ENCODE assay signal across 11 cellular contexts in the genomic region with DNA sequence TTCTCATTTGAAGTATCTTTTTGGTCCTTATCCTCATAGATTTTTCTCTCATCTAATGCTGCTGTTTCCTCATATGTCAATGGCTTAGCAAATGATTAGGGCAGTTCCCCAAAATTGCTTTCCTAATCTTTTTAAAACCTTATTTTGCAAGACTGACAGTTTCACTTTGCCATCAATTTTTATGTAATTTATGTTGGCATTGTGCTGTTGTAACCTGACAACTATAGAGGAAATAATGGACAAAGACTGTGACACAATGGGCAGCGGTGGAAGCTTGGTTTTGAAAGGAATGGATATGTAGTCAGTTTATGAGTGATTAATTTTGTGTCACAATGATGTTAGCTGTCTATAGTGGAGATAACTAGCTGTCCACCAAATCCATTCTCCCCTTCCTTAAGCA.
"Had no signal": no experiment of that assay in that cellular context is flagged by ENCODE, and none has a peak within 500 bp of the region (broad histone marks: within the 10 kb centered on the region; RNA-seq: fewer than 3 reads in every experiment).

No MANE protein-coding gene starts in this region.

- DNase-seq: activated effector memory CD4-positive, alpha-beta T cell treated with Interleukin-2 at 50 U/mL for 16 hours; activated T-cell treated with anti-CD3 and anti-CD28 coated beads, Interleukin-2, amount 50 U/mL, for 1 hour; amniotic stem cell; hippocampal formation; lower lobe of right lung; midbrain; retina; stimulated activated CD4-positive, alpha-beta T cell treated with anti-CD3 and anti-CD28 coated beads, Interleukin-15, amount 100 ng/mL, for 24 hours; stimulated activated CD4-positive, alpha-beta T cell treated with anti-CD3 and anti-CD28 coated beads, Interleukin-4, amount 100 ng/mL, for 4 hours; T-helper 17 cell had no signal

- H3K9me3 ChIP-seq: tibial nerve had no signal

- H3K4me3 ChIP-seq: lower lobe of right lung, tibial nerve had no signal

- H3K27me3 ChIP-seq: tibial nerve had no signal

- H3K27ac ChIP-seq: lower lobe of right lung, tibial nerve had no signal

- H3K36me3 ChIP-seq: lower lobe of right lung, tibial nerve had no signal
